16 cellular contexts compared by ENCODE assay signal in genomic region chr7:78605131-78605530, GRCh38.
"Had no signal": no experiment of that assay in that cellular context is flagged by ENCODE, and none has a peak within 500 bp of the region (broad histone marks: within the 10 kb centered on the region; RNA-seq: fewer than 3 reads in every experiment).

No MANE protein-coding gene starts in this region.

- H3K4me3 Mint-ChIP-seq: activated CD4-positive, alpha-beta memory T cell treated with anti-CD3 and anti-CD28 coated beads for 36 hours; activated naive CD8-positive, alpha-beta T cell treated with anti-CD3 and anti-CD28 coated beads for 36 hours had no signal

- H3K4me1 ChIP-seq: breast epithelium, gastrocnemius medialis, pancreas, thyroid gland, vagina had no signal

- H3K27me3 Mint-ChIP-seq: activated CD4-positive, alpha-beta memory T cell treated with anti-CD3 and anti-CD28 coated beads for 36 hours; activated naive CD8-positive, alpha-beta T cell treated with anti-CD3 and anti-CD28 coated beads for 36 hours had no signal

- H3K27ac ChIP-seq: breast epithelium, gastrocnemius medialis, pancreas, skin epidermis, thyroid gland, vagina had no signal

- H3K27ac Mint-ChIP-seq: activated CD4-positive, alpha-beta memory T cell treated with anti-CD3 and anti-CD28 coated beads for 36 hours; activated naive CD8-positive, alpha-beta T cell treated with anti-CD3 and anti-CD28 coated beads for 36 hours had no signal

- DNase-seq: activated CD4-positive, alpha-beta memory T cell treated with anti-CD3 and anti-CD28 coated beads for 36 hours; activated gamma-delta T cell treated with Interleukin-2 at 50 U/mL for 16 hours; activated naive CD8-positive, alpha-beta T cell treated with anti-CD3 and anti-CD28 coated beads for 36 hours; activated T-cell treated with anti-CD3 and anti-CD28 coated beads, Interleukin-2, amount 50 U/mL, for 48 hours; anterior cingulate cortex; dermis blood vessel endothelial cell; erythroblast; gastrocnemius medialis; left ventricle myocardium superior; pancreas; T-helper 9 cell; thyroid gland had no signal

- H3K9me3 Mint-ChIP-seq: activated CD4-positive, alpha-beta memory T cell treated with anti-CD3 and anti-CD28 coated beads for 36 hours; activated naive CD8-positive, alpha-beta T cell treated with anti-CD3 and anti-CD28 coated beads for 36 hours had no signal

- H3K4me3 ChIP-seq: breast epithelium, gastrocnemius medialis, pancreas, skin epidermis, thyroid gland, vagina had no signal

- H3K36me3 ChIP-seq: breast epithelium, gastrocnemius medialis, pancreas, thyroid gland, vagina had no signal

- H3K9me3 ChIP-seq: breast epithelium, gastrocnemius medialis, pancreas, thyroid gland, vagina had no signal

- H3K27me3 ChIP-seq: breast epithelium, gastrocnemius medialis, pancreas, thyroid gland, vagina had no signal

- FAIRE-seq: keratinocyte, pancreas had no signal

- H3K4me1 Mint-ChIP-seq: activated naive CD8-positive, alpha-beta T cell treated with anti-CD3 and anti-CD28 coated beads for 36 hours had no signal

- ATAC-seq: gastrocnemius medialis, left ventricle myocardium superior, pancreas had no signal

- H3K36me3 Mint-ChIP-seq: activated CD4-positive, alpha-beta memory T cell treated with anti-CD3 and anti-CD28 coated beads for 36 hours; activated naive CD8-positive, alpha-beta T cell treated with anti-CD3 and anti-CD28 coated beads for 36 hours had no signal
